1 cellular context compared by ENCODE assay signal in genomic region chr15:32853667-32854066, GRCh38.
TF ChIP-seq lines count a peak whose summit lies in the region.

No MANE protein-coding gene starts in this region.

TF ChIP-seq in IMR-90, 13 proteins besides CTCF, POLR2A, EP300 and RAD21 (continued from another document):
- TF ChIP-seq RFX5 (IDR thresholded peaks at IDR 0.05; ENCODE audit: low read depth, low read length) (no peak), USF2 (IDR thresholded peaks at IDR 0.05; ENCODE audit: low read depth, low read length) (no peak), RCOR1 (IDR thresholded peaks at IDR 0.05; ENCODE audit: insufficient replicate concordance, low read length) (no peak), MAZ (IDR thresholded peaks at IDR 0.05; ENCODE audit: borderline replicate concordance, low read depth, low read length) (no peak), SMC3 (IDR thresholded peaks at IDR 0.05; ENCODE audit: low read depth, low read length) (no peak), BHLHE40 (IDR thresholded peaks at IDR 0.05; ENCODE audit: low read depth, low read length) (no peak), MXI1 (IDR thresholded peaks at IDR 0.05; ENCODE audit: borderline replicate concordance, low read depth, low read length) (no peak), FOS (IDR thresholded peaks at IDR 0.05; ENCODE audit: low read depth, low read length) (no peak), MAFK (IDR thresholded peaks at IDR 0.05; ENCODE audit: low read depth, low read length) (no peak)
